ENCODE assay signal across 29 cellular contexts in the genomic region with DNA sequence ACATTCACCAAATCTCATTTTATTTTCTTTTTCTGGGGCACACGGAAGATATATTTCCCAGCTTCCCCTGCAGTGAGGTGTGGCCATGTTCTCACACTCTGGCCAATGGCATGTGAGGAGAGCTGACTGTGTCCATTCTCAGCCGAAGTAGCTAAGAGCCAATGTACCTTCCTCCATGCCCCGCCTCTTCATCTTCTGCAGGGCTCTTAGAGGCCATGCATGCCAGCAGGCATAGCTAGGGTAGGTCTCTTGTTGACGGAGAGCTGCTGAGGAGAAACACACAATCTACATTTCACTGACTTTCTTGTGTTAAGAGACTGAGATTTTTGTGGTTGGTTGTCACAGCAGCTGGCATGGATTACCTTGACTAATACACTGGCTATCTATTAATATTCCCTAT. TPM values are rescaled to one million over a fixed set of nuclear protein-coding genes. Genes with fewer than 3 reads are reported as not detected.
"Had no signal": no experiment of that assay in that cellular context is flagged by ENCODE, and none has a peak within 500 bp of the region (broad histone marks: within the 10 kb centered on the region; RNA-seq: fewer than 3 reads in every experiment).

No MANE protein-coding gene starts in this region.

- H3K9me3 Mint-ChIP-seq: activated naive CD4-positive, alpha-beta T cell treated with anti-CD3 and anti-CD28 coated beads, Interleukin-2, amount 50 U/mL, for 72 hours; activated T-cell treated with anti-CD3 and anti-CD28 coated beads, Interleukin-2, amount 50 U/mL, for 24 hours; activated T-helper 17 cell treated with anti-CD3 and anti-CD28 coated beads, Interleukin-2, amount 50 U/mL, for 72 hours; central memory CD8-positive, alpha-beta T cell; mesothelial cell of epicardium; natural killer cell treated with Interleukin-12 subunit alpha and Interleukin-12 subunit beta and Interleukin-15 and Interleukin-18, amount 100 ng/mL, for 72 hours; stimulated activated naive CD8-positive, alpha-beta T cell treated with anti-CD3 and anti-CD28 coated beads, Interleukin-15, Interleukin-2, amounts not matched to agents 100 ng/mL and 50 ng/mL, for 24 hours had no signal

- DNase-seq: activated CD4-positive, alpha-beta T cell treated with anti-CD3 and anti-CD28 coated beads, Interleukin-2, amount 50 U/mL, for 1 hour; activated CD4-positive, CD25-positive, alpha-beta regulatory T cell treated with anti-CD3 and anti-CD28 coated beads, Interleukin-2, amount 50 U/mL, for 72 hours; activated CD8-positive, alpha-beta memory T cell treated with anti-CD3 and anti-CD28 coated beads for 24 hours; activated CD8-positive, alpha-beta memory T cell treated with anti-CD3 and anti-CD28 coated beads, Interleukin-2, amount 50 U/mL, for 4 hours; activated T-cell treated with anti-CD3 and anti-CD28 coated beads, Interleukin-2, amount 50 U/mL, for 24 hours; aorta; gastrocnemius medialis; hippocampal formation; kidney glomerular epithelial cell; left ventricle myocardium inferior; ovary; stimulated activated CD4-positive, alpha-beta T cell treated with anti-CD3 and anti-CD28 coated beads, Interleukin-12 subunit alpha, Interleukin-12 subunit beta, amount 100 ng/mL, for 4 hours; stimulated activated CD4-positive, alpha-beta T cell treated with anti-CD3 and anti-CD28 coated beads, Interleukin-4, amount 100 ng/mL, for 4 hours; substantia nigra; thyroid gland had no signal

- H3K27ac Mint-ChIP-seq: activated naive CD4-positive, alpha-beta T cell treated with anti-CD3 and anti-CD28 coated beads, Interleukin-2, amount 50 U/mL, for 72 hours; activated T-cell treated with anti-CD3 and anti-CD28 coated beads, Interleukin-2, amount 50 U/mL, for 24 hours; activated T-helper 17 cell treated with anti-CD3 and anti-CD28 coated beads, Interleukin-2, amount 50 U/mL, for 72 hours; mesothelial cell of epicardium; natural killer cell treated with Interleukin-12 subunit alpha and Interleukin-12 subunit beta and Interleukin-15 and Interleukin-18, amount 100 ng/mL, for 72 hours; stimulated activated naive CD8-positive, alpha-beta T cell treated with anti-CD3 and anti-CD28 coated beads, Interleukin-15, Interleukin-2, amounts not matched to agents 100 ng/mL and 50 ng/mL, for 24 hours had no signal

- H3K27me3 ChIP-seq: breast epithelium, ovary, right atrium auricular region, thyroid gland had no signal

- H3K4me3 ChIP-seq: breast epithelium, esophagus muscularis mucosa, gastrocnemius medialis, left ventricle myocardium inferior, ovary, prostate gland, right atrium auricular region, thyroid gland had no signal

- H3K4me1 ChIP-seq: breast epithelium, esophagus muscularis mucosa, gastrocnemius medialis, left ventricle myocardium inferior, prostate gland, right atrium auricular region had no signal

- FAIRE-seq: colon had no signal

- ATAC-seq: activated naive CD4-positive, alpha-beta T cell treated with anti-CD3 and anti-CD28 coated beads, Interleukin-2, amount 50 U/mL, for 72 hours; activated T-helper 17 cell treated with anti-CD3 and anti-CD28 coated beads, Interleukin-2, amount 50 U/mL, for 72 hours; gastrocnemius medialis; natural killer cell treated with Interleukin-12 subunit alpha and Interleukin-12 subunit beta and Interleukin-15 and Interleukin-18, amount 100 ng/mL, for 72 hours had no signal

- H3K9me3 ChIP-seq: breast epithelium, esophagus muscularis mucosa, gastrocnemius medialis, left ventricle myocardium inferior, ovary, prostate gland, right atrium auricular region, thyroid gland had no signal

- H3K36me3 Mint-ChIP-seq: activated naive CD4-positive, alpha-beta T cell treated with anti-CD3 and anti-CD28 coated beads, Interleukin-2, amount 50 U/mL, for 72 hours; mesothelial cell of epicardium; natural killer cell treated with Interleukin-12 subunit alpha and Interleukin-12 subunit beta and Interleukin-15 and Interleukin-18, amount 100 ng/mL, for 72 hours had no signal

- H3K27ac ChIP-seq: breast epithelium, esophagus muscularis mucosa, gastrocnemius medialis, left ventricle myocardium inferior, ovary, prostate gland, right atrium auricular region, thyroid gland, VCaP had no signal

- H3K4me1 Mint-ChIP-seq: activated T-helper 17 cell treated with anti-CD3 and anti-CD28 coated beads, Interleukin-2, amount 50 U/mL, for 72 hours; central memory CD8-positive, alpha-beta T cell had no signal

- H3K36me3 ChIP-seq: breast epithelium, esophagus muscularis mucosa, gastrocnemius medialis, left ventricle myocardium inferior, ovary, prostate gland, right atrium auricular region, thyroid gland had no signal

- H3K4me3 Mint-ChIP-seq: activated T-cell treated with anti-CD3 and anti-CD28 coated beads, Interleukin-2, amount 50 U/mL, for 24 hours; activated T-helper 17 cell treated with anti-CD3 and anti-CD28 coated beads, Interleukin-2, amount 50 U/mL, for 72 hours; central memory CD8-positive, alpha-beta T cell; mesothelial cell of epicardium; natural killer cell treated with Interleukin-12 subunit alpha and Interleukin-12 subunit beta and Interleukin-15 and Interleukin-18, amount 100 ng/mL, for 72 hours; stimulated activated naive CD8-positive, alpha-beta T cell treated with anti-CD3 and anti-CD28 coated beads, Interleukin-15, Interleukin-2, amounts not matched to agents 100 ng/mL and 50 ng/mL, for 24 hours had no signal

RNA-seq across cellular contexts. Expression of gene FGF9, which starts 57.1 kb away (rescaled TPM):
- total RNA-seq: lung microvascular endothelial cell; T-helper 2 cell treated with Interferon-gamma antibody and Interleukin-4, amounts not matched to agents 100 ng/mL and 5 ng/mL, for 36 hours had no signal
- polyA plus RNA-seq: aorta had no signal
